In genomic region chr1:179014123-179014522, GRCh38 we compare ENCODE assay signal across 20 cellular contexts.
"Had no signal": no experiment of that assay in that cellular context is flagged by ENCODE, and none has a peak within 500 bp of the region (broad histone marks: within the 10 kb centered on the region; RNA-seq: fewer than 3 reads in every experiment).

No MANE protein-coding gene starts in this region.

- H3K4me3 ChIP-seq: MG63, SJSA1, SK-N-MC had no signal

- DNase-seq: Karpas-422, KG1, MG63, NCI-H1092 treated with DMSO at 0.1 percent for 48 hours, NCI-H1436, NCI-H187, NCI-H2029, NCI-H2107, NCI-H2227 treated with DMSO at 0.1 percent for 48 hours, NCI-H524, NCI-H526 treated with DMSO at 0.1 percent for 48 hours, NCI-H748 treated with DMSO at 0.1 percent for 48 hours, Right ventricle myocardium superior, RPMI8226, SIG-M5 had no signal

- H3K27me3 ChIP-seq: MG63, SJSA1 had no signal

- H3K9me3 ChIP-seq: MG63, SJSA1 had no signal

- FAIRE-seq: HTR-8/SVneo, RCC 7860 had no signal

- H3K27ac ChIP-seq: HL-60, SJSA1, SK-N-MC had no signal

- H3K36me3 ChIP-seq: MG63, SJSA1 had no signal
